Comparison of ENCODE assay signal across 2 cellular contexts in genomic region chr7:151087247-151088018, GRCh38.
A peak's percentile ranks its signal among the peaks of the same experiment; 100 is the strongest.
TF ChIP-seq lines count a peak whose summit lies in the region.

No MANE protein-coding gene starts in this region.

TF ChIP-seq in HCT116, 20 proteins besides CTCF, POLR2A, EP300 and RAD21:
- peak; percentile 92 for TF ChIP-seq ZFX (IDR thresholded peaks at IDR 0.05)
- TF ChIP-seq MAX (IDR thresholded peaks at IDR 0.05), result no peak
- TF ChIP-seq POLR2AphosphoS5 (IDR thresholded peaks at IDR 0.05; ENCODE audit: low read depth, low read length), result 0 out of 2 replicates have a peak, but pooled peaks have one; percentile 34

TF ChIP-seq in K562, 482 proteins besides CTCF, POLR2A, EP300 and RAD21 (continues in another document):
- TF ChIP-seq ZNF124 (CRISPR knock-in tag; IDR thresholded peaks at IDR 0.05) (0 out of 2 replicates have a peak, but pooled peaks have one; percentile 15), ZNF75A (CRISPR knock-in tag; IDR thresholded peaks at IDR 0.05) (no peak), BRCA1 (IDR thresholded peaks at IDR 0.05) (no peak), BRCA1 (CRISPR knock-in tag; IDR thresholded peaks at IDR 0.05) (no peak), JUND (IDR thresholded peaks at IDR 0.05; ENCODE audit: borderline replicate concordance, low read depth, low read length) (no peak), JUND (tag; IDR thresholded peaks at IDR 0.05; ENCODE audit: borderline replicate concordance, low read depth, low read length) (no peak; the same call in 2 of the 3 replicates), RERE (CRISPR knock-in tag; IDR thresholded peaks at IDR 0.05; ENCODE audit: borderline replicate concordance) (0 out of 2 replicates have a peak, but pooled peaks have one; percentile 12), POU5F1 (IDR thresholded peaks at IDR 0.05; ENCODE audit: borderline replicate concordance, low read depth, low read length, partially characterized antibody) (no peak), CTBP1 (IDR thresholded peaks at IDR 0.05; ENCODE audit: borderline replicate concordance) (peak; percentile 95), SMARCE1 (IDR thresholded peaks at IDR 0.05) (peak; percentile 37), CBFA2T2 (conservative IDR thresholded peaks at IDR 0.05) (0 out of 2 replicates have a peak, but pooled peaks have one; percentile 9), MXI1 (IDR thresholded peaks at IDR 0.05; ENCODE audit: low read depth, low read length) (no peak), SIX5 (IDR thresholded peaks at IDR 0.05; ENCODE audit: borderline replicate concordance in 1 of 2, insufficient read depth in 1 of 2, low read depth in 1 of 2, low read length in 2 of 2) (no peak), SIN3B (IDR thresholded peaks at IDR 0.05; ENCODE audit: low read depth) (no peak), RBM34 (IDR thresholded peaks at IDR 0.05; ENCODE audit: borderline replicate concordance, insufficient read depth, low read length) (no peak), GABPB1 (CRISPR knock-in tag; IDR thresholded peaks at IDR 0.05) (peak; percentile 68), VEZF1 (CRISPR knock-in tag; IDR thresholded peaks at IDR 0.05) (peak; percentile 80), KAT7 (CRISPR knock-in tag; IDR thresholded peaks at IDR 0.05; ENCODE audit: borderline replicate concordance) (0 out of 2 replicates have a peak, but pooled peaks have one; percentile 68), DPF2 (IDR thresholded peaks at IDR 0.05) (0 out of 2 replicates have a peak, but pooled peaks have one; percentile 21), CREM (IDR thresholded peaks at IDR 0.05; ENCODE audit: low read depth) (peak; percentile 77), PHB2 (IDR thresholded peaks at IDR 0.05; ENCODE audit: low read depth) (no peak), HNRNPL (IDR thresholded peaks at IDR 0.05; ENCODE audit: low read depth, low read length) (peak; percentile 95), BMI1 (IDR thresholded peaks at IDR 0.05; ENCODE audit: low read length) (no peak), ERF (CRISPR knock-in tag; IDR thresholded peaks at IDR 0.05) (no peak), ZNF174 (CRISPR knock-in tag; IDR thresholded peaks at IDR 0.05) (no peak), SFPQ (IDR thresholded peaks at IDR 0.05; ENCODE audit: low read depth, low read length) (no peak), NKRF (IDR thresholded peaks at IDR 0.05; ENCODE audit: borderline replicate concordance) (no peak; the same call in 1 of the 2 replicates), ARHGAP35 (IDR thresholded peaks at IDR 0.05; ENCODE audit: partially characterized antibody) (peak; percentile 64), ESRRB (CRISPR knock-in tag; IDR thresholded peaks at IDR 0.05; ENCODE audit: borderline replicate concordance) (no peak), THAP12 (CRISPR knock-in tag; IDR thresholded peaks at IDR 0.05) (peak; percentile 34; the same call in 1 of the 2 replicates), FOSL1 (tag; conservative IDR thresholded peaks at IDR 0.05) (no peak), SMARCA4 (IDR thresholded peaks at IDR 0.05) (0 out of 2 replicates have a peak, but pooled peaks have one; percentile 11), RBM17 (IDR thresholded peaks at IDR 0.05; ENCODE audit: borderline replicate concordance, low read depth, low read length) (no peak), NFIC (IDR thresholded peaks at IDR 0.05) (no peak; the same call in none of the 2 replicates), ETS1 (conservative IDR thresholded peaks at IDR 0.05; ENCODE audit: control insufficient read depth, low read depth, low read length) (peak; percentile 49; the same call in 1 of the 2 replicates), ZNF717 (CRISPR knock-in tag; IDR thresholded peaks at IDR 0.05) (no peak), ZBTB7A (IDR thresholded peaks at IDR 0.05; ENCODE audit: borderline replicate concordance, control insufficient read depth, low read depth, low read length) (peak; percentile 64; the same call in 1 of the 2 replicates), ILK (tag; IDR thresholded peaks at IDR 0.05; ENCODE audit: borderline replicate concordance, low read depth) (no peak), NCOA2 (IDR thresholded peaks at IDR 0.05; ENCODE audit: partially characterized antibody in 2 of 2) (no peak), PHF8 (IDR thresholded peaks at IDR 0.05; ENCODE audit: borderline replicate concordance, low read length) (peak; percentile 42; the same call in 1 of the 2 replicates), CBFA2T3 (IDR thresholded peaks at IDR 0.05) (peak; percentile 25; the same call in 1 of the 2 replicates), HDGF (IDR thresholded peaks at IDR 0.05) (peak; percentile 62; the same call in 1 of the 2 replicates), POLR2G (IDR thresholded peaks at IDR 0.05; ENCODE audit: low read depth, low read length) (peak; percentile 82), PYGO2 (tag; IDR thresholded peaks at IDR 0.05) (no peak), RUNX1 (IDR thresholded peaks at IDR 0.05; ENCODE audit: low read depth) (peak; percentile 8; the same call in 1 of the 2 replicates), ZNF655 (CRISPR knock-in tag; IDR thresholded peaks at IDR 0.05) (no peak), EWSR1 (IDR thresholded peaks at IDR 0.05; ENCODE audit: borderline replicate concordance, low read depth, partially characterized antibody) (no peak), NR2C2 (CRISPR knock-in tag; IDR thresholded peaks at IDR 0.05) (no peak; the same call in 1 of the 2 replicates), NR2C2 (tag; IDR thresholded peaks at IDR 0.05) (peak; percentile 68; the same call in 1 of the 2 replicates), HMGN3 (IDR thresholded peaks at IDR 0.05; ENCODE audit: borderline replicate concordance, extremely low read depth, insufficient read length, low read depth, low read length) (peak; percentile 81), SMAD4 (CRISPR knock-in tag; conservative IDR thresholded peaks at IDR 0.05) (peak; percentile 85), MAZ (CRISPR knock-in tag; conservative IDR thresholded peaks at IDR 0.05 in 1 of 2, IDR thresholded peaks at IDR 0.05 in 1 of 2) (peak; percentile 81 to 95), YBX1 (IDR thresholded peaks at IDR 0.05) (no peak)
